ENCODE assay signal across 10 cellular contexts in genomic region chr19:48616491-48617056, GRCh38. TPM values are rescaled to one million over a fixed set of nuclear protein-coding genes. Genes with fewer than 3 reads are reported as not detected.
DNase-seq lines count a peak whose midpoint lies in the region; ATAC-seq, FAIRE-seq and TF ChIP-seq lines count a peak whose summit lies in the region.
"Had no signal": no experiment of that assay in that cellular context is flagged by ENCODE, and none has a peak within 500 bp of the region (broad histone marks: within the 10 kb centered on the region; RNA-seq: fewer than 3 reads in every experiment).

No MANE protein-coding gene starts in this region.

- no peak for ATAC-seq in GM12878
- no peak for ATAC-seq in GM18511 (IDR thresholded peaks at IDR 0.05; ENCODE audit: unreplicated experiment)
- no peak for ATAC-seq in GM19328 (IDR thresholded peaks at IDR 0.05; ENCODE audit: unreplicated experiment)
- ATAC-seq: heart left ventricle had no signal

- H3K4me1 ChIP-seq in HUES6 (ENCODE audit: control insufficient read depth, insufficient read depth, low read length) (peaks cover 43% of the 10 kb centered on the region), GM12878 (ENCODE audit: control insufficient read depth, insufficient read depth, low read length) (peaks cover 14% of the 10 kb centered on the region), mucosa of rectum (ENCODE audit: control insufficient read depth in 2 of 2, insufficient read depth in 2 of 2, low read length in 2 of 2) (peaks cover 50 to 53% of the 10 kb centered on the region in 2 donors), testis (peaks cover 23% of the 10 kb centered on the region)

- H3K4me3 ChIP-seq in AG04450 (ENCODE audit: low read depth, low read length) (peak overlapping the region; percentile 97), HUES6 (ENCODE audit: low read depth, low read length) (no peak overlapping the region), GM12878 (peak overlapping the region; percentile 93; the same call in 1 of the 2 replicates), mucosa of rectum (ENCODE audit: low read length in 2 of 2) (peak overlapping the region in 1 of 2 donors; percentile 90), testis (no peak overlapping the region)

- H3K4me2 ChIP-seq in GM12878 (ENCODE audit: control insufficient read depth, insufficient read depth), result peak overlapping the region; percentile 88

- 9% methylated on average over 12 of the region's 12 CpGs for WGBS in GM12878 (ENCODE audit: insufficient coverage, insufficient replicate concordance, low lambda C conversion rate, missing lambda C conversion rate)
- 67 to 70% methylated on average over 12 of the region's 12 CpGs for WGBS in testis, 2 donors

- H3K27me3 ChIP-seq in AG04450 (ENCODE audit: control insufficient read depth, insufficient read depth, low read length), result no peaks in the 10 kb centered on the region
- H3K27me3 ChIP-seq in HUES6 (ENCODE audit: control insufficient read depth, insufficient read depth, low read length), result no peaks in the 10 kb centered on the region
- H3K27me3 ChIP-seq in GM12878 (replicated peaks in 1 of 2; ENCODE audit: control insufficient read depth in 2 of 2, insufficient read depth in 2 of 2, low read length in 1 of 2), result no peaks in the 10 kb centered on the region
- no peaks in the 10 kb centered on the region for H3K27me3 ChIP-seq in mucosa of rectum (ENCODE audit: control insufficient read depth in 2 of 2, insufficient read depth in 2 of 2, low read length in 2 of 2)
- H3K27me3 ChIP-seq in testis, result no peaks in the 10 kb centered on the region

- peak overlapping the region; percentile 95 for H3K9ac ChIP-seq in HUES6 (ENCODE audit: low read length)
- H3K9ac ChIP-seq in GM12878 (ENCODE audit: control insufficient read depth, insufficient read depth, low read length), result peak overlapping the region; percentile 99; the same call in 1 of the 2 replicates
- H3K9ac ChIP-seq in mucosa of rectum (ENCODE audit: low read depth in 1 of 2, low read length in 2 of 2), result peak overlapping the region; percentile 38 to 99

- no TSS peak for BruUV-seq in GM12878 (replicated peaks; lab: Mats Ljungman, UMichigan)

- TF ChIP-seq POLR2A in GM12878 (IDR thresholded peaks at IDR 0.05; ENCODE audit: low read depth, low read length) (no peak), testis (IDR thresholded peaks at IDR 0.05) (no peak)

- SMC1A ChIA-PET in GM12878 (lab: Charles Lee; ENCODE audit: uncharacterized antibody, unreplicated experiment), result interaction anchor here (1.1 to 1.7 kb wide), 2 partner anchors 17 to 111 kb away, joined by 3 read pairs; no protein-coding TSS in a partner anchor

- peaks cover 43% of the 10 kb centered on the region for H3K36me3 ChIP-seq in HUES6 (ENCODE audit: control insufficient read depth, insufficient read depth, low read length)
- H3K36me3 ChIP-seq in GM12878 (ENCODE audit: control insufficient read depth in 2 of 2, insufficient read depth in 2 of 2, low read length in 1 of 2), result peaks cover 25 to 32% of the 10 kb centered on the region in 2 experiments
- H3K36me3 ChIP-seq in mucosa of rectum (ENCODE audit: control insufficient read depth in 2 of 2, insufficient read depth in 2 of 2, low read length in 2 of 2), result peaks cover 25 to 29% of the 10 kb centered on the region in 2 donors
- H3K36me3 ChIP-seq in testis (ENCODE audit: low read depth, missing control alignments), result no peaks in the 10 kb centered on the region

- in situ Hi-C loops in GM12878 (cut with MboI), result no loop called here

- no peak for TF ChIP-seq EP300 in GM12878 (IDR thresholded peaks at IDR 0.05; ENCODE audit: borderline replicate concordance in 1 of 2, control insufficient read depth in 1 of 2, low read depth in 2 of 2, low read length in 2 of 2)

- intact Hi-C loops in GM12878 (cut with micrococcal nuclease; ENCODE audit: unreplicated experiment) (no loop called here), testis (cut with DNase I; ENCODE audit: low total_unique reads) (no loop called here)

- DNase-seq in AG04450 (ENCODE audit: low read depth, low spot score), result no peak
- no peak for DNase-seq in GM12878 (ENCODE audit: low read depth, low spot score)
- DNase-seq in central memory CD4-positive, alpha-beta T cell, result no peak
- DNase-seq in testis, result no peak
- DNase-seq: heart left ventricle, NCI-H82 had no signal

- FAIRE-seq in GM12878 (lab: Jason Lieb, UNC), result no peak

- TF ChIP-seq CTCF in AG04450 (IDR thresholded peaks at IDR 0.05; ENCODE audit: low read depth, low read length), result no peak
- TF ChIP-seq CTCF in GM12878 (IDR thresholded peaks at IDR 0.05 in 2 of 3, conservative IDR thresholded peaks at IDR 0.05 in 1 of 3; ENCODE audit: control insufficient read depth in 2 of 3, extremely low read depth in 1 of 3, insufficient read depth in 1 of 3, low read depth in 3 of 3, low read length in 3 of 3), result no peak
- no peak for TF ChIP-seq CTCF in testis (IDR thresholded peaks at IDR 0.05)

- H3K27ac ChIP-seq in AG04450 (ENCODE audit: low read depth, low read length), result no peak overlapping the region
- H3K27ac ChIP-seq in HUES6 (ENCODE audit: low read depth, low read length), result peak overlapping the region; percentile 38; the same call in 1 of the 2 replicates
- H3K27ac ChIP-seq in GM12878 (ENCODE audit: control insufficient read depth, insufficient read depth), result no peak overlapping the region; the same call in 1 of the 2 replicates
- peak overlapping the region; percentile 95 to 97 for H3K27ac ChIP-seq in mucosa of rectum (ENCODE audit: low read depth in 2 of 2, low read length in 2 of 2)
- peak overlapping the region in 1 of 2 donors; percentile 54 for H3K27ac ChIP-seq in testis

- H2AFZ ChIP-seq in GM12878 (ENCODE audit: control insufficient read depth, low read depth, low read length), result no peak overlapping the region

- no peaks in the 10 kb centered on the region; the same call in 1 of the 2 replicates for H3K9me3 ChIP-seq in AG04450 (ENCODE audit: control insufficient read depth, insufficient read depth, low read length)
- no peaks in the 10 kb centered on the region for H3K9me3 ChIP-seq in HUES6 (ENCODE audit: control insufficient read depth, insufficient read depth, low read depth, low read length)
- H3K9me3 ChIP-seq in GM12878 (replicated peaks; ENCODE audit: control insufficient read depth, insufficient read depth, low read length), result no peaks in the 10 kb centered on the region
- H3K9me3 ChIP-seq in mucosa of rectum (ENCODE audit: control insufficient read depth in 2 of 2, low read length in 2 of 2), result no peaks in the 10 kb centered on the region
- H3K9me3 ChIP-seq in testis, result no peaks in the 10 kb centered on the region
- H3K9me3 ChIP-seq: heart left ventricle had no signal

- RAD21 ChIA-PET in GM12878 (lab: Charles Lee; ENCODE audit: unreplicated experiment), result no interaction called here

- peaks cover 15% of the 10 kb centered on the region for H4K20me1 ChIP-seq in GM12878 (ENCODE audit: control insufficient read depth, insufficient read depth)

- POLR2A ChIA-PET in AG04450 (lab: Yijun Ruan, JAX) (interaction anchor here (0.6 kb wide), 1 partner anchor 280 kb away, joined by 3 read pairs; no protein-coding TSS in a partner anchor), GM12878 (lab: Charles Lee) (interaction anchor here (0.6 to 0.8 kb wide), 2 partner anchors 21 to 175 kb away, joined by 3 to 4 read pairs; partner anchors contain the start of gene DBP)

- H3K79me2 ChIP-seq in GM12878 (ENCODE audit: control insufficient read depth, insufficient read depth, low read length), result peaks cover 46% of the 10 kb centered on the region

- CTCF ChIA-PET in AG04450 (lab: Charles Lee) (no interaction called here), GM12878 (lab: Yijun Ruan, JAX) (interaction anchor here (1.8 kb wide), 2 partner anchors 16 to 225 kb away, joined by 5 to 6 read pairs; partner anchors contain the start of gene KDELR1)

- no peak for TF ChIP-seq RAD21 in GM12878 (IDR thresholded peaks at IDR 0.05; ENCODE audit: insufficient read depth, low read depth, low read length)

RNA-seq across cellular contexts. Expression of gene FAM83E, which starts 1.7 kb away (rescaled TPM):
- polyA plus RNA-seq in AG04450 (2011; rRNA removed) (not detected in 2 replicates), GM12878 (2011; rRNA removed) (0.10 and 0.29 TPM in 2 replicates), GM12878 (2014; fragmentation: Illumina TruSeq; extraction: Trizol) (not detected in 2 replicates), GM12878 (2014; fragmentation: Nextera tagmentation; extraction: Ambion mirVana) (not detected), GM12878 (2014; rRNA removed) (0.35 and 0.72 TPM in 2 replicates), GM12878 (2016; fragmentation: Nextera tagmentation; extraction: Ambion mirVana) (under 1 TPM in 1 of 2 experiments, not detected in 1; 0.14 TPM), testis (ENCODE audit: insufficient read depth, low read depth, low replicate concordance) (2.2 TPM)
- polyA minus RNA-seq in AG04450 (2011; rRNA and poly(A)+ RNA removed), result 0.65 TPM in 1 of 2 replicates, not detected in the other
- total RNA-seq in GM12878 (2013; cell fraction: nucleolus; rRNA removed), result 6.6 and 8.7 TPM in 2 replicates
- total RNA-seq in GM12878 (2014; rRNA removed) (0.44 and 1.6 TPM in 2 replicates), GM12878 (2014; rRNA removed; fragmentation: Illumina TruSeq; extraction: Trizol) (0.31 and 0.88 TPM in 2 replicates), GM12878 (2021) (1.3 and 2.5 TPM in 2 replicates), testis (1 to 10 TPM in 1 of 2 donors, under 1 TPM in 1; 0.99 to 1.6 TPM)
- 0.13 TPM for polyA plus RNA-seq in GM12878 (2011; ENCODE audit: low read depth)
- polyA plus RNA-seq in GM12878 (2011; cell fraction: cytosol; rRNA removed), result 0.33 and 0.53 TPM in 2 replicates
- polyA plus RNA-seq in GM12878 (2011; cell fraction: nucleus; rRNA removed), result 0.81 and 1.8 TPM in 2 replicates
- polyA plus RNA-seq in GM12878 (2012), result 0.13 and 0.24 TPM in 2 replicates
- polyA minus RNA-seq in GM12878 (2011; rRNA and poly(A)+ RNA removed), result 0.44 and 1.8 TPM in 2 replicates
- polyA minus RNA-seq in GM12878 (2011; cell fraction: cytosol; rRNA and poly(A)+ RNA removed), result not detected in 2 replicates
- polyA minus RNA-seq in GM12878 (2011; cell fraction: nucleus; rRNA and poly(A)+ RNA removed), result 5.2 and 9.2 TPM in 2 replicates
- total RNA-seq: heart left ventricle had no signal

RNA-seq across cellular contexts. Expression of gene RPL18, which starts 2.4 kb away (rescaled TPM):
- polyA plus RNA-seq in AG04450 (2011; rRNA removed) (1,020 and 1,259 TPM in 2 replicates), GM12878 (2011; rRNA removed) (786 and 1,901 TPM in 2 replicates), GM12878 (2014; fragmentation: Illumina TruSeq; extraction: Trizol) (1,711 and 2,137 TPM in 2 replicates), GM12878 (2014; fragmentation: Nextera tagmentation; extraction: Ambion mirVana) (100 to 1,000 TPM; 393 to 844 TPM), GM12878 (2014; rRNA removed) (3,670 and 3,986 TPM in 2 replicates), GM12878 (2016; fragmentation: Nextera tagmentation; extraction: Ambion mirVana) (1,000 to 10,000 TPM; 1,291 to 1,299 TPM), testis (ENCODE audit: insufficient read depth, low read depth, low replicate concordance) (1,050 TPM)
- polyA minus RNA-seq in AG04450 (2011; rRNA and poly(A)+ RNA removed), result 587 and 645 TPM in 2 replicates
- total RNA-seq in GM12878 (2013; cell fraction: nucleolus; rRNA removed), result 289 and 293 TPM in 2 replicates
- total RNA-seq in GM12878 (2014; rRNA removed) (3,864 and 4,267 TPM in 2 replicates), GM12878 (2014; rRNA removed; fragmentation: Illumina TruSeq; extraction: Trizol) (2,138 and 2,306 TPM in 2 replicates), GM12878 (2021) (2,548 and 2,593 TPM in 2 replicates), testis (1,000 to 10,000 TPM; 1,047 to 1,537 TPM)
- polyA plus RNA-seq in GM12878 (2011; ENCODE audit: low read depth), result 2,279 TPM
- 2,627 and 2,723 TPM in 2 replicates for polyA plus RNA-seq in GM12878 (2011; cell fraction: cytosol; rRNA removed)
- polyA plus RNA-seq in GM12878 (2011; cell fraction: nucleus; rRNA removed), result 1,070 and 1,187 TPM in 2 replicates
- polyA plus RNA-seq in GM12878 (2012), result 3,508 and 3,752 TPM in 2 replicates
- polyA minus RNA-seq in GM12878 (2011; rRNA and poly(A)+ RNA removed), result 387 and 961 TPM in 2 replicates
- 657 and 660 TPM in 2 replicates for polyA minus RNA-seq in GM12878 (2011; cell fraction: cytosol; rRNA and poly(A)+ RNA removed)
- polyA minus RNA-seq in GM12878 (2011; cell fraction: nucleus; rRNA and poly(A)+ RNA removed), result 152 and 213 TPM in 2 replicates

RNA-seq across cellular contexts. Expression of gene SPHK2, which starts 2.7 kb away (rescaled TPM):
- 4.6 and 6.1 TPM in 2 replicates for polyA plus RNA-seq in AG04450 (2011; rRNA removed)
- polyA minus RNA-seq in AG04450 (2011; rRNA and poly(A)+ RNA removed), result 6.1 and 6.6 TPM in 2 replicates
- total RNA-seq in GM12878 (2013; cell fraction: nucleolus; rRNA removed), result 31.6 and 32.6 TPM in 2 replicates
- 12.4 and 15.9 TPM in 2 replicates for total RNA-seq in GM12878 (2014; rRNA removed)
- 6.5 and 7.1 TPM in 2 replicates for total RNA-seq in GM12878 (2014; rRNA removed; fragmentation: Illumina TruSeq; extraction: Trizol)
- total RNA-seq in GM12878 (2021), result 33.1 and 40.5 TPM in 2 replicates
- 3.6 TPM for polyA plus RNA-seq in GM12878 (2011; ENCODE audit: low read depth)
- polyA plus RNA-seq in GM12878 (2011; rRNA removed), result 3.0 and 5.7 TPM in 2 replicates
- 9.0 and 13.9 TPM in 2 replicates for polyA plus RNA-seq in GM12878 (2011; cell fraction: cytosol; rRNA removed)
- polyA plus RNA-seq in GM12878 (2011; cell fraction: nucleus; rRNA removed), result 35.3 and 48.6 TPM in 2 replicates
- 11.0 and 11.4 TPM in 2 replicates for polyA plus RNA-seq in GM12878 (2012)
- 2.2 and 4.7 TPM in 2 replicates for polyA plus RNA-seq in GM12878 (2014; fragmentation: Illumina TruSeq; extraction: Trizol)
- under 1 TPM; 0.37 to 0.75 TPM for polyA plus RNA-seq in GM12878 (2014; fragmentation: Nextera tagmentation; extraction: Ambion mirVana)
- polyA plus RNA-seq in GM12878 (2014; rRNA removed), result 26.4 and 31.5 TPM in 2 replicates
- 10 to 100 TPM; 29.7 to 31.7 TPM for polyA plus RNA-seq in GM12878 (2016; fragmentation: Nextera tagmentation; extraction: Ambion mirVana)
- polyA minus RNA-seq in GM12878 (2011; rRNA and poly(A)+ RNA removed), result 10.2 and 16.4 TPM in 2 replicates
- 7.8 and 8.0 TPM in 2 replicates for polyA minus RNA-seq in GM12878 (2011; cell fraction: cytosol; rRNA and poly(A)+ RNA removed)
- 12.0 and 29.9 TPM in 2 replicates for polyA minus RNA-seq in GM12878 (2011; cell fraction: nucleus; rRNA and poly(A)+ RNA removed)
- 10 to 100 TPM; 31.2 to 43.1 TPM for total RNA-seq in testis
- 47.6 TPM for polyA plus RNA-seq in testis (ENCODE audit: insufficient read depth, low read depth, low replicate concordance)

RNA-seq across cellular contexts. Expression of gene SPACA4, which starts 10.0 kb away (rescaled TPM):
- not detected in 2 replicates for polyA plus RNA-seq in AG04450 (2011; rRNA removed)
- not detected in 2 replicates for polyA minus RNA-seq in AG04450 (2011; rRNA and poly(A)+ RNA removed)
- total RNA-seq in GM12878 (2013; cell fraction: nucleolus; rRNA removed), result not detected in 2 replicates
- total RNA-seq in GM12878 (2014; rRNA removed), result not detected in 2 replicates
- not detected in 2 replicates for total RNA-seq in GM12878 (2014; rRNA removed; fragmentation: Illumina TruSeq; extraction: Trizol)
- total RNA-seq in GM12878 (2021), result not detected in 2 replicates
- polyA plus RNA-seq in GM12878 (2011; ENCODE audit: low read depth), result not detected
- polyA plus RNA-seq in GM12878 (2011; rRNA removed), result not detected in 2 replicates
- not detected in 2 replicates for polyA plus RNA-seq in GM12878 (2011; cell fraction: cytosol; rRNA removed)
- polyA plus RNA-seq in GM12878 (2011; cell fraction: nucleus; rRNA removed), result not detected in 2 replicates
- polyA plus RNA-seq in GM12878 (2012), result not detected in 2 replicates
- not detected in 2 replicates for polyA plus RNA-seq in GM12878 (2014; fragmentation: Illumina TruSeq; extraction: Trizol)
- not detected for polyA plus RNA-seq in GM12878 (2014; fragmentation: Nextera tagmentation; extraction: Ambion mirVana)
- not detected in 2 replicates for polyA plus RNA-seq in GM12878 (2014; rRNA removed)
- not detected for polyA plus RNA-seq in GM12878 (2016; fragmentation: Nextera tagmentation; extraction: Ambion mirVana)
- not detected in 2 replicates for polyA minus RNA-seq in GM12878 (2011; rRNA and poly(A)+ RNA removed)
- not detected in 2 replicates for polyA minus RNA-seq in GM12878 (2011; cell fraction: cytosol; rRNA and poly(A)+ RNA removed)
- polyA minus RNA-seq in GM12878 (2011; cell fraction: nucleus; rRNA and poly(A)+ RNA removed), result not detected in 2 replicates
- 100 to 1,000 TPM in 1 of 2 donors, 10 to 100 TPM in 1; 72.6 to 147 TPM for total RNA-seq in testis
- polyA plus RNA-seq in testis (ENCODE audit: insufficient read depth, low read depth, low replicate concordance), result 145 TPM
- total RNA-seq: heart left ventricle had no signal
- polyA plus RNA-seq: heart left ventricle had no signal

RNA-seq across cellular contexts. Expression of gene DBP, which starts 20.6 kb away (rescaled TPM):
- polyA plus RNA-seq in AG04450 (2011; rRNA removed) (3.4 and 4.0 TPM in 2 replicates), GM12878 (2011; rRNA removed) (6.0 and 9.8 TPM in 2 replicates), GM12878 (2014; fragmentation: Illumina TruSeq; extraction: Trizol) (5.0 and 5.1 TPM in 2 replicates), GM12878 (2014; fragmentation: Nextera tagmentation; extraction: Ambion mirVana) (1 to 10 TPM; 2.0 to 2.6 TPM), GM12878 (2014; rRNA removed) (9.4 and 9.7 TPM in 2 replicates), GM12878 (2016; fragmentation: Nextera tagmentation; extraction: Ambion mirVana) (1 to 10 TPM; 4.0 to 7.1 TPM), testis (ENCODE audit: insufficient read depth, low read depth, low replicate concordance) (30.4 TPM)
- 3.9 and 4.5 TPM in 2 replicates for polyA minus RNA-seq in AG04450 (2011; rRNA and poly(A)+ RNA removed)
- total RNA-seq in GM12878 (2013; cell fraction: nucleolus; rRNA removed), result 18.1 and 21.7 TPM in 2 replicates
- total RNA-seq in GM12878 (2014; rRNA removed) (10.5 and 10.6 TPM in 2 replicates), GM12878 (2014; rRNA removed; fragmentation: Illumina TruSeq; extraction: Trizol) (7.0 and 8.1 TPM in 2 replicates), GM12878 (2021) (6.7 and 7.3 TPM in 2 replicates), testis (10 to 100 TPM; 48.9 to 51.0 TPM)
- 5.0 TPM for polyA plus RNA-seq in GM12878 (2011; ENCODE audit: low read depth)
- polyA plus RNA-seq in GM12878 (2011; cell fraction: cytosol; rRNA removed), result 13.1 and 14.1 TPM in 2 replicates
- 10.3 and 11.2 TPM in 2 replicates for polyA plus RNA-seq in GM12878 (2011; cell fraction: nucleus; rRNA removed)
- polyA plus RNA-seq in GM12878 (2012), result 12.9 and 16.4 TPM in 2 replicates
- polyA minus RNA-seq in GM12878 (2011; rRNA and poly(A)+ RNA removed), result 6.6 and 9.1 TPM in 2 replicates
- 2.6 and 7.4 TPM in 2 replicates for polyA minus RNA-seq in GM12878 (2011; cell fraction: cytosol; rRNA and poly(A)+ RNA removed)
- 3.9 and 4.3 TPM in 2 replicates for polyA minus RNA-seq in GM12878 (2011; cell fraction: nucleus; rRNA and poly(A)+ RNA removed)

Comparison
In these comparisons a context has a peak if more than half of its experiments do, and no peak if none do; other contexts are left out.
1. H3K27ac ChIP-seq: peak in HUES6 (single experiment) and mucosa of rectum (2 of 2); none in AG04450 (single experiment) and GM12878 (single experiment).
2. H3K4me3 ChIP-seq: peak in AG04450 (single experiment) and GM12878 (single experiment); none in HUES6 (single experiment) and testis (0 of 2).
3. Peak in every context shown above with its lines, with median percentiles within 50 percentile points of each other: H3K9ac ChIP-seq.